Comparison of ENCODE assay signal across 14 cellular contexts in the genomic region with DNA sequence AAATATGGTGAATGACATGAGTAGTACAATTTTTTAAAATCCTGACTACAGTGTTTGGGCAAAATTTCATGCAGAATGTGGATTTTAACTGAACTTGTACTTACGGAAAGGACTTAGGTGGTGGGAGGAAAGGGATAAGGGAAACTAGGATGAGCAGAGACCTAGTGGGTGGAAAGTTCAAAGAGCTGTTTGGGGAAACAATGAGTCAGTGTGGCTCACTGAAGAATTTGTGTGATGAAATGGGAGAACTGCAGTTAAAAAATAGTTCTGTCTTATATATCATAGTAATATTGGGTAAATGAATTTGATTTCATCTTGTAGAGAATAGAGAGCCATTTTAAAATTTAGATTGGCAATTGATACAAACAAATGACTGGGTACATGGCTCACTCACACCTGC.
DNase-seq lines count a peak whose midpoint lies in the region; ATAC-seq and TF ChIP-seq lines count a peak whose summit lies in the region.
"Had no signal": no experiment of that assay in that cellular context is flagged by ENCODE, and none has a peak within 500 bp of the region (broad histone marks: within the 10 kb centered on the region; RNA-seq: fewer than 3 reads in every experiment).

No MANE protein-coding gene starts in this region.

- no peak overlapping the region for H3K4me3 ChIP-seq in choroid plexus epithelial cell (ENCODE audit: low read depth, low read length)
- H3K4me3 ChIP-seq: upper lobe of right lung had no signal

- ATAC-seq in GM19023 (IDR thresholded peaks at IDR 0.05; ENCODE audit: unreplicated experiment), result no peak
- ATAC-seq: left cardiac atrium, upper lobe of right lung had no signal

- DNase-seq in AG20443 (ENCODE audit: low spot score) (peak; percentile 53), M059J (ENCODE audit: low read depth) (peak; percentile 85), choroid plexus epithelial cell (ENCODE audit: low read depth) (peak; percentile 96), lung microvascular endothelial cell (ENCODE audit: low read depth in 2 of 2) (peak; percentile 13 to 70), T-helper 9 cell (no peak), NCI-H187 (lab: John Stamatoyannopoulos, UW) (no peak), globus pallidus (ENCODE audit: low spot score) (no peak)
- DNase-seq: activated T-cell treated with anti-CD3 and anti-CD28 coated beads for 4 hours, GF-D8, left cardiac atrium, naive B cell, NCI-H1417, upper lobe of right lung had no signal

- TF ChIP-seq CTCF in choroid plexus epithelial cell (conservative IDR thresholded peaks at IDR 0.05; ENCODE audit: low read depth, low read length), result no peak

Comparison
In these comparisons a context has a peak if more than half of its experiments do, and no peak if none do; other contexts are left out.
1. DNase-seq: peak in AG20443 (single experiment), M059J (single experiment), choroid plexus epithelial cell (single experiment) and lung microvascular endothelial cell (2 of 2); none in T-helper 9 cell (single experiment), NCI-H187 (0 of 2) and globus pallidus (single experiment).